In genomic region chr3:184327171-184327570, GRCh38 we compare ENCODE assay signal across 1 cellular context.
A peak's percentile ranks its signal among the peaks of the same experiment; 100 is the strongest.
TF ChIP-seq lines count a peak whose summit lies in the region.

No MANE protein-coding gene starts in this region.

TF ChIP-seq in K562, 482 proteins besides CTCF, POLR2A, EP300 and RAD21:
- TF ChIP-seq POLR2AphosphoS5 (IDR thresholded peaks at IDR 0.05; ENCODE audit: control insufficient read depth, insufficient read depth, low read depth, low read length) (peak; percentile 11; the same call in 1 of the 2 replicates), IRF9 (tag; IDR thresholded peaks at IDR 0.05) (no peak), RBM22 (IDR thresholded peaks at IDR 0.05; ENCODE audit: low read depth, low read length, poor library complexity, severe bottlenecking) (peak; percentile 28), ATF3 (IDR thresholded peaks at IDR 0.05) (no peak), ATF3 (CRISPR knock-in tag; conservative IDR thresholded peaks at IDR 0.05) (no peak), POLR2G (IDR thresholded peaks at IDR 0.05; ENCODE audit: low read depth, low read length) (peak; percentile 55)
